Comparison of ENCODE assay signal across 1 cellular context in the genomic region with DNA sequence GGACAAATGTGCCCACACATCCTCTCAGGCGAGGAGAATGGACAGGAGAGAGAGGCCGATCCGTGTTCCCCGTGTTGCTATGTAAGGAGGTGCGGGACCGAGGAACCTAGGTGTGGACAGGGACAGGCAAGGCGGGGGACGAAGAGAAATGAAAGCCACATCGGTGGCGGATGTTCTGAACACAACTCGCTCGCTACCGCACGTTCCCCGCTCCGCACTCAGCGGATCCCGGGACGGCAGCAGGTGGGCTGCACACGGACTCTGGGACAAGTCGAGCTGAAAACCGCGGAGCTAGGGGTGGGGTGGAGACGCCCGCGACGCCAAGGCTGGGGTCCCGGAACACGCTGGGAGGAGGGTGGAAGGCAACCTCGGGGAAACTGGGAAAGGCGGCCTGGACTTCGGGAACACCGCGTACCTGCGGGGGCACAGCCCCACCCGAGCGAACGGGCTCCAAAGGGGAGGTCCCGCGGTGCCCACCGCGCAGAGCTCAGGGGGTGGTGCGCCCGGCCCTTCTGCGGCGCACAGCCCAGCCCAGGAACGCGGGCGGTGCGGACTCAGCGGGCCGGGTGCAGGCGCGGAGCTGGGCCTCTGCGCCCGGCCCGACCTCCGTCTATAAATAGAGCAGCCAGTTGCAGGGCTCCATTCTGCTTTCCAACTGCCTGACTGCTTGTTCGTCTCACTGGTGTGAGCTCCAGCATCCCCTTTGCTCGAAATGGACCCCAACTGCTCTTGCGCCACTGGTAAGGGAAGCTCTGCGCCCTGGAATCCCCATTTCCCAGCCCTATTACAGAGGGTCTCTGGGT.
TF ChIP-seq lines count a peak whose summit lies in the region.

MT1E (plus strand) TSS at position 642 of the 803 bp plus-strand sequence; CDS start at position 713, 71 bp downstream.

TF ChIP-seq in K562, 482 proteins besides CTCF, POLR2A, EP300 and RAD21 (continued from another document):
- TF ChIP-seq, protein P1, sequence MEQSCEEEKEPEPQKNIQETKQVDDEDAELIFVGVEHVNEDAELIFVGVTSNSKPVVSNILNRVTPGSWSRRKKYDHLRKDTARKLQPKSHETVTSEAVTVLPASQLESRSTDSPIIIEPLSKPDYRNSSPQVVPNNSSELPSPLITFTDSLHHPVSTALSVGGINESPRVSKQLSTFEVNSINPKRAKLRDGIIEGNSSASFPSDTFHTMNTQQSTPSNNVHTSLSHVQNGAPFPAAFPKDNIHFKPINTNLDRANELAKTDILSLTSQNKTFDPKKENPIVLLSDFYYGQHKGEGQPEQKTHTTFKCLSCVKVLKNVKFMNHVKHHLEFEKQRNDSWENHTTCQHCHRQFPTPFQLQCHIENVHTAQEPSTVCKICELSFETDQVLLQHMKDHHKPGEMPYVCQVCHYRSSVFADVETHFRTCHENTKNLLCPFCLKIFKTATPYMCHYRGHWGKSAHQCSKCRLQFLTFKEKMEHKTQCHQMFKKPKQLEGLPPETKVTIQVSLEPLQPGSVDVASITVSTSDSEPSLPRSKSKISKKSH (CRISPR knock-in tag; IDR thresholded peaks at IDR 0.05) = no peak
- TF ChIP-seq ZNF695 (CRISPR knock-in tag; IDR thresholded peaks at IDR 0.05) (no peak), MAX (CRISPR knock-in tag; IDR thresholded peaks at IDR 0.05) (no peak), KHSRP (IDR thresholded peaks at IDR 0.05) (no peak), C11orf30 (IDR thresholded peaks at IDR 0.05; ENCODE audit: low read depth) (no peak), E2F4 (CRISPR knock-in tag; IDR thresholded peaks at IDR 0.05; ENCODE audit: low read depth) (no peak), POLR2AphosphoS2 (IDR thresholded peaks at IDR 0.05; ENCODE audit: low read length) (no peak), ATF7 (IDR thresholded peaks at IDR 0.05) (no peak)
- TF ChIP-seq, protein P2, sequence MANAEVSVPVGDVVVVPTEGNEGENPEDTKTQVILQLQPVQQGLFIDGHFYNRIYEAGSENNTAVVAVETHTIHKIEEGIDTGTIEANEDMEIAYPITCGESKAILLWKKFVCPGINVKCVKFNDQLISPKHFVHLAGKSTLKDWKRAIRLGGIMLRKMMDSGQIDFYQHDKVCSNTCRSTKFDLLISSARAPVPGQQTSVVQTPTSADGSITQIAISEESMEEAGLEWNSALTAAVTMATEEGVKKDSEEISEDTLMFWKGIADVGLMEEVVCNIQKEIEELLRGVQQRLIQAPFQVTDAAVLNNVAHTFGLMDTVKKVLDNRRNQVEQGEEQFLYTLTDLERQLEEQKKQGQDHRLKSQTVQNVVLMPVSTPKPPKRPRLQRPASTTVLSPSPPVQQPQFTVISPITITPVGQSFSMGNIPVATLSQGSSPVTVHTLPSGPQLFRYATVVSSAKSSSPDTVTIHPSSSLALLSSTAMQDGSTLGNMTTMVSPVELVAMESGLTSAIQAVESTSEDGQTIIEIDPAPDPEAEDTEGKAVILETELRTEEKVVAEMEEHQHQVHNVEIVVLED (CRISPR knock-in tag; IDR thresholded peaks at IDR 0.05) = no peak
- TF ChIP-seq, protein P3, sequence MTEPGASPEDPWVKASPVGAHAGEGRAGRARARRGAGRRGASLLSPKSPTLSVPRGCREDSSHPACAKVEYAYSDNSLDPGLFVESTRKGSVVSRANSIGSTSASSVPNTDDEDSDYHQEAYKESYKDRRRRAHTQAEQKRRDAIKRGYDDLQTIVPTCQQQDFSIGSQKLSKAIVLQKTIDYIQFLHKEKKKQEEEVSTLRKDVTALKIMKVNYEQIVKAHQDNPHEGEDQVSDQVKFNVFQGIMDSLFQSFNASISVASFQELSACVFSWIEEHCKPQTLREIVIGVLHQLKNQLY (CRISPR knock-in tag; conservative IDR thresholded peaks at IDR 0.05) = no peak
TF ChIP-seq in K562: peak in this region for 0.
